ENCODE assay signal across 1 cellular context in genomic region chr19:18157465-18158063, GRCh38.
TF ChIP-seq lines count a peak whose summit lies in the region.

No MANE protein-coding gene starts in this region.

TF ChIP-seq in IMR-90, 13 proteins besides CTCF, POLR2A, EP300 and RAD21:
- no peak for TF ChIP-seq CEBPB (IDR thresholded peaks at IDR 0.05; ENCODE audit: low read depth, low read length)
- no peak for TF ChIP-seq RFX5 (IDR thresholded peaks at IDR 0.05; ENCODE audit: low read depth, low read length)
- no peak for TF ChIP-seq RCOR1 (IDR thresholded peaks at IDR 0.05; ENCODE audit: insufficient replicate concordance, low read length)
- no peak for TF ChIP-seq BHLHE40 (IDR thresholded peaks at IDR 0.05; ENCODE audit: low read depth, low read length)
- no peak for TF ChIP-seq MAFK (IDR thresholded peaks at IDR 0.05; ENCODE audit: low read depth, low read length)
- no peak for TF ChIP-seq SMC3 (IDR thresholded peaks at IDR 0.05; ENCODE audit: low read depth, low read length)
- no peak for TF ChIP-seq FOS (IDR thresholded peaks at IDR 0.05; ENCODE audit: low read depth, low read length)
- TF ChIP-seq, protein P1, sequence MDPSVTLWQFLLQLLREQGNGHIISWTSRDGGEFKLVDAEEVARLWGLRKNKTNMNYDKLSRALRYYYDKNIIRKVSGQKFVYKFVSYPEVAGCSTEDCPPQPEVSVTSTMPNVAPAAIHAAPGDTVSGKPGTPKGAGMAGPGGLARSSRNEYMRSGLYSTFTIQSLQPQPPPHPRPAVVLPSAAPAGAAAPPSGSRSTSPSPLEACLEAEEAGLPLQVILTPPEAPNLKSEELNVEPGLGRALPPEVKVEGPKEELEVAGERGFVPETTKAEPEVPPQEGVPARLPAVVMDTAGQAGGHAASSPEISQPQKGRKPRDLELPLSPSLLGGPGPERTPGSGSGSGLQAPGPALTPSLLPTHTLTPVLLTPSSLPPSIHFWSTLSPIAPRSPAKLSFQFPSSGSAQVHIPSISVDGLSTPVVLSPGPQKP (IDR thresholded peaks at IDR 0.05; ENCODE audit: borderline replicate concordance, low read depth, low read length), result no peak
- TF ChIP-seq MAZ (IDR thresholded peaks at IDR 0.05; ENCODE audit: borderline replicate concordance, low read depth, low read length), result no peak
- TF ChIP-seq CHD1 (IDR thresholded peaks at IDR 0.05; ENCODE audit: low read depth, low read length), result no peak
- TF ChIP-seq, protein P2, sequence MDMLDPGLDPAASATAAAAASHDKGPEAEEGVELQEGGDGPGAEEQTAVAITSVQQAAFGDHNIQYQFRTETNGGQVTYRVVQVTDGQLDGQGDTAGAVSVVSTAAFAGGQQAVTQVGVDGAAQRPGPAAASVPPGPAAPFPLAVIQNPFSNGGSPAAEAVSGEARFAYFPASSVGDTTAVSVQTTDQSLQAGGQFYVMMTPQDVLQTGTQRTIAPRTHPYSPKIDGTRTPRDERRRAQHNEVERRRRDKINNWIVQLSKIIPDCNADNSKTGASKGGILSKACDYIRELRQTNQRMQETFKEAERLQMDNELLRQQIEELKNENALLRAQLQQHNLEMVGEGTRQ (IDR thresholded peaks at IDR 0.05; ENCODE audit: low read depth, low read length), result no peak
- no peak for TF ChIP-seq NFE2L2 (IDR thresholded peaks at IDR 0.05; ENCODE audit: low read depth, low read length)
- no peak for TF ChIP-seq MXI1 (IDR thresholded peaks at IDR 0.05; ENCODE audit: borderline replicate concordance, low read depth, low read length)
